ENCODE assay signal across 1 cellular context in the genomic region with DNA sequence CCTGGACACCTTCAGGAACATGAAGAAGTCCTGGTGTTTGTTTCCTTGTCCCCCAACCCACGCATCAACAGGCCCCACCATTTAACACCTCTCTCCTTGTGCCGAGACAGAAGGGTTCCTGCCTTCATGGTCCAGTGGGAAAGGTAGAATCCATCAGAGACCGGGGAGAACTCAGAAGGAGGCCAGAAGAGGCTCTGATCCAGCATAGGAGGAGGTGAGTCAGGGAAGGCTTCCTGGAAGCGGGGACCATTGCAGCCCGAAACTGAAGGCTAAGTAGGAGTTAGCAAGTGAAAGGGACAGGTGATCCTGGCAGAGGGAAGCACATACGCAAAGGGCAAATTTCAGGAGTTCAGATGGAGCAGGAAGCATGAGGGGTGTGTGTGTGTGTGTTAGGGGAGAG.
TF ChIP-seq lines count a peak whose summit lies in the region.

No MANE protein-coding gene starts in this region.

TF ChIP-seq in K562, 482 proteins besides CTCF, POLR2A, EP300 and RAD21:
- TF ChIP-seq ZFP36 (IDR thresholded peaks at IDR 0.05; ENCODE audit: low read depth, low read length, partially characterized antibody) (peak; percentile 90), TOE1 (IDR thresholded peaks at IDR 0.05; ENCODE audit: borderline replicate concordance) (no peak), TOE1 (CRISPR knock-in tag; IDR thresholded peaks at IDR 0.05; ENCODE audit: borderline replicate concordance, low read depth) (no peak), NFYB (IDR thresholded peaks at IDR 0.05; ENCODE audit: extremely low read depth, insufficient read length) (no peak), BCOR (IDR thresholded peaks at IDR 0.05) (0 out of 2 replicates have a peak, but pooled peaks have one; percentile 32), FOXA3 (CRISPR knock-in tag; conservative IDR thresholded peaks at IDR 0.05 in 1 of 2, IDR thresholded peaks at IDR 0.05 in 1 of 2) (no peak), SMARCA5 (IDR thresholded peaks at IDR 0.05) (no peak), HDAC8 (tag; IDR thresholded peaks at IDR 0.05) (no peak), ZNF79 (CRISPR knock-in tag; IDR thresholded peaks at IDR 0.05; ENCODE audit: low read depth) (no peak), ZFPM2 (CRISPR knock-in tag; IDR thresholded peaks at IDR 0.05) (no peak), NELFE (IDR thresholded peaks at IDR 0.05; ENCODE audit: insufficient read depth, insufficient read length) (no peak), XRCC3 (IDR thresholded peaks at IDR 0.05) (no peak), ZNF143 (CRISPR knock-in tag; IDR thresholded peaks at IDR 0.05) (no peak), CXXC5 (CRISPR knock-in tag; IDR thresholded peaks at IDR 0.05) (no peak)
- TF ChIP-seq, protein P1, sequence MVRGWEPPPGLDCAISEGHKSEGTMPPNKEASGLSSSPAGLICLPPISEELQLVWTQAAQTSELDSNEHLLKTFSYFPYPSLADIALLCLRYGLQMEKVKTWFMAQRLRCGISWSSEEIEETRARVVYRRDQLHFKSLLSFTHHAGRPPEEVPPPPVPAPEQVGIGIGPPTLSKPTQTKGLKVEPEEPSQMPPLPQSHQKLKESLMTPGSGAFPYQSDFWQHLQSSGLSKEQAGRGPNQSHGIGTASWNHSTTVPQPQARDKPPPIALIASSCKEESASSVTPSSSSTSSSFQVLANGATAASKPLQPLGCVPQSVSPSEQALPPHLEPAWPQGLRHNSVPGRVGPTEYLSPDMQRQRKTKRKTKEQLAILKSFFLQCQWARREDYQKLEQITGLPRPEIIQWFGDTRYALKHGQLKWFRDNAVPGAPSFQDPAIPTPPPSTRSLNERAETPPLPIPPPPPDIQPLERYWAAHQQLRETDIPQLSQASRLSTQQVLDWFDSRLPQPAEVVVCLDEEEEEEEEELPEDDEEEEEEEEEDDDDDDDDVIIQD (CRISPR knock-in tag; IDR thresholded peaks at IDR 0.05): no peak
